In the genomic region with DNA sequence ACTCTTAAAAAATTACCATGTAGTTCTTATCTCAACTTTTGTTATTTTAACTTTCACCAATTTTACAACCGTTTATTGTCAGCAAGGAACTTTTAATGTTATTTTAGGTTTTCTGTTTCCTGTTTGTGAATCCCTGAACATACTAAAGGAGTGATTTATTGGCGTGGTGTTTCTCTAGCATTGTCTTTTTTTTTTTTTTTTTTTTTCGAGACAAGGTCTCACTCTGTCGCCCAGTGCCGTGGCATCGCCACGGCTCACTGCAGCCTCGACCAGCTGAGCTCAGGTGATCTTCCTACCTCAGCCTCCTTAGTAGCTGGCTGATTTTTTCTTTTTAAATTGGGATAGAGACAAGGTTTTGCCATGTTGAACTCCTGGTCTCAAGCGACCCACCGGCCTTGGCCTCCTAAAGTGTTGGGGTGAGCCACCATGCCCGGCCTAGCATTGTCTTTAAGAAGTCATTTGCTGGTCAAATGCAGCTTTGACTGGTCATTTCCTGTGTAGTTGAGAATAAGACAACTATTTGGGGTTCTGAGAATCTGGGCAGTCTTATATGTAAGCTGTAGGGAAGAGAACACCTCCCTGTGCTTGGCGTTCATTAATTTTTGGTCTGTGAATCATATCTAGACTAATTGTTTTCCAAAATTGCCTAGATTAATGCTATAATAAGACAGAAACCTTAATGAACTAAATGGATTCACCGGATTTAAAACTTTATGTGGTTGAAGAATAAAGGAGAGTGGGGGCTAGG, we compare ENCODE assay signal across 8 cellular contexts. TPM values are rescaled to one million over a fixed set of nuclear protein-coding genes. Genes with fewer than 3 reads are reported as not detected.
A peak's percentile ranks its signal among the peaks of the same experiment; 100 is the strongest.
DNase-seq lines count a peak whose midpoint lies in the region; ATAC-seq, FAIRE-seq and TF ChIP-seq lines count a peak whose summit lies in the region.

No MANE protein-coding gene starts in this region.

- no peaks in the 10 kb centered on the region for H3K9me3 ChIP-seq in neural cell (ENCODE audit: low read length)

- ATAC-seq in GM19438 (IDR thresholded peaks at IDR 0.05; ENCODE audit: low read depth, unreplicated experiment) = peak; percentile 36

- in situ Hi-C loops in KBM-7 (cut with MboI; ENCODE audit: low pct_unique_long_range_greater_than_20kb, low sequenced_read_pairs) = no loop called here

- no peaks in the 10 kb centered on the region for H3F3A ChIP-seq in neural cell (ENCODE audit: insufficient read depth, low read length, poor library complexity, severe bottlenecking)

- no peaks in the 10 kb centered on the region for H3K9me2 ChIP-seq in neural cell (ENCODE audit: insufficient read depth, low read length)

- H3K27me3 ChIP-seq in neural cell (ENCODE audit: insufficient read depth, low read depth, low read length) = no peaks in the 10 kb centered on the region

- H3K27ac ChIP-seq in neural cell (ENCODE audit: low read length) = no peak overlapping the region

- H4K20me1 ChIP-seq in neural cell (ENCODE audit: insufficient read depth) = no peaks in the 10 kb centered on the region

- TF ChIP-seq RAD21 in neural cell (conservative IDR thresholded peaks at IDR 0.05) = no peak

- H2AFZ ChIP-seq in neural cell (ENCODE audit: low read depth, low read length) = no peak overlapping the region

- H3K79me2 ChIP-seq in neural cell (replicated peaks; ENCODE audit: insufficient read depth, low read length) = peaks cover 54% of the 10 kb centered on the region

- no peak for TF ChIP-seq CTCF in AG09309 (IDR thresholded peaks at IDR 0.05; ENCODE audit: control insufficient read depth, insufficient read depth, low read depth, low read length, missing control alignments)
- no peak for TF ChIP-seq CTCF in choroid plexus epithelial cell (conservative IDR thresholded peaks at IDR 0.05; ENCODE audit: low read depth, low read length)
- TF ChIP-seq CTCF in neural cell (IDR thresholded peaks at IDR 0.05; ENCODE audit: poor library complexity, severe bottlenecking) = no peak
- no peak for TF ChIP-seq CTCF in D721Med (IDR thresholded peaks at IDR 0.05; ENCODE audit: insufficient read depth, missing control alignments)

- no peak for TF ChIP-seq EP300 in neural cell (conservative IDR thresholded peaks at IDR 0.05; ENCODE audit: poor library complexity, severe bottlenecking)

- no peaks in the 10 kb centered on the region for H3K36me3 ChIP-seq in neural cell (ENCODE audit: insufficient read depth, low read length)

- H3K9ac ChIP-seq in neural cell (ENCODE audit: low read length) = no peak overlapping the region

- DNase-seq in AG09309 (ENCODE audit: low read depth) (no peak), KBM-7 (peak; percentile 42), choroid plexus epithelial cell (ENCODE audit: low read depth) (peak; percentile 45), D721Med (ENCODE audit: insufficient read length, low spot score) (no peak), SHP77 treated with DMSO at 0.1 percent for 48 hours (lab: John Stamatoyannopoulos, UW) (no peak), NCI-H524 treated with DMSO at 0.1 percent for 48 hours (lab: John Stamatoyannopoulos, UW) (no peak)

- FAIRE-seq in D721Med (lab: Jason Lieb, UNC) = no peak

- H3K4me2 ChIP-seq in neural cell (ENCODE audit: low read length) = peak overlapping the region; percentile 33

- H3K4me3 ChIP-seq in AG09309 (ENCODE audit: control insufficient read depth, low read depth, low read length) (peak overlapping the region; percentile 39), choroid plexus epithelial cell (ENCODE audit: low read depth, low read length) (peak overlapping the region; percentile 94), neural cell (ENCODE audit: low read length) (peak overlapping the region; percentile 95)

TF ChIP-seq in neural cell, 6 proteins besides CTCF, POLR2A, EP300 and RAD21:
- TF ChIP-seq TAF1 (IDR thresholded peaks at IDR 0.05; ENCODE audit: low read depth) (no peak), POLR2AphosphoS5 (IDR thresholded peaks at IDR 0.05) (no peak), MXI1 (conservative IDR thresholded peaks at IDR 0.05; ENCODE audit: poor library complexity, severe bottlenecking) (no peak), SMC3 (conservative IDR thresholded peaks at IDR 0.05; ENCODE audit: poor library complexity) (no peak)

RNA-seq across cellular contexts. Expression of gene WASHC4, which starts 2.1 kb away (rescaled TPM):
- 36.9 and 52.6 TPM in 2 replicates for polyA plus RNA-seq in neural cell
- 80.3 and 90.4 TPM in 2 replicates for polyA minus RNA-seq in neural cell

RNA-seq across cellular contexts. Expression of gene ALDH1L2, which starts 25.4 kb away (rescaled TPM):
- 0.35 and 1.0 TPM in 2 replicates for polyA plus RNA-seq in neural cell
- polyA minus RNA-seq in neural cell = 0.81 and 1.7 TPM in 2 replicates

Comparison
In these comparisons a context has a peak if more than half of its experiments do, and no peak if none do; other contexts are left out.
1. DNase-seq: peak in KBM-7 (single experiment) and choroid plexus epithelial cell (single experiment); none in AG09309 (single experiment), D721Med (single experiment), SHP77 treated with DMSO at 0.1 percent for 48 hours (single experiment) and NCI-H524 treated with DMSO at 0.1 percent for 48 hours (single experiment).
2. H3K4me3 ChIP-seq: peak in every context shown above with its lines; median percentile 95 in neural cell; 94 in choroid plexus epithelial cell; 39 in AG09309.